In the genomic region with DNA sequence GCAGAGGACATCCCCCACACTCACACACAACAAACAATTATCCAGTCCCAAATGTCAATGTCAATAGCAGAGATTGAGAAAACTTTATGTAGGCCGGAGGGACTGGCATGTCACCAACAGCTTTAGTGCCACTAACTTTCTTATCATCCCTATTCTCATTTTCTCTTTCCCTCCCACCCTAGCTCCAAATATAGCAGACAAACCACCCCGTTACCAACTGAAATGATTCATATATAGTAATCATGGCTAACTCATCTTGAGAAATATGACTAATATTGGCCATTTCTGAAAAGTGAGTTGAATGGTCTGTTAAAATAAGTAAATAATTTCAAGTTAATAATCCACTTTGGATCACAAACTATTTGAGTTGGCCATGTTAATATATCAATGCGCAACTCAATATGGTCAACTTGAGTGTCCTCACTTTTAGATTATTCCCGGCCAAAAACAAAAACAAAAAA, we compare ENCODE assay signal across 14 cellular contexts.
DNase-seq lines count a peak whose midpoint lies in the region; ATAC-seq and TF ChIP-seq lines count a peak whose summit lies in the region.
"Had no signal": no experiment of that assay in that cellular context is flagged by ENCODE, and none has a peak within 500 bp of the region (broad histone marks: within the 10 kb centered on the region; RNA-seq: fewer than 3 reads in every experiment).

No MANE protein-coding gene starts in this region.

- peak; percentile 85 for ATAC-seq in GM18873 (IDR thresholded peaks at IDR 0.05; ENCODE audit: low FRiP score, unreplicated experiment)
- ATAC-seq in GM21825 (IDR thresholded peaks at IDR 0.05; ENCODE audit: unreplicated experiment) = peak; percentile 80
- ATAC-seq in HG03196 (IDR thresholded peaks at IDR 0.05; ENCODE audit: unreplicated experiment) = peak; percentile 78

- no peaks in the 10 kb centered on the region for H4K20me1 ChIP-seq in neural progenitor cell (ENCODE audit: low read depth)

- no peaks in the 10 kb centered on the region for H3K9me3 ChIP-seq in neural progenitor cell (ENCODE audit: low read depth)
- H3K9me3 ChIP-seq: right atrium auricular region, tibial artery had no signal

- TF ChIP-seq CTCF in fibroblast of mammary gland (conservative IDR thresholded peaks at IDR 0.05; ENCODE audit: control insufficient read depth, insufficient read depth, low read depth, low read length) = no peak
- TF ChIP-seq CTCF in neural progenitor cell (IDR thresholded peaks at IDR 0.05) = no peak

- H3F3A ChIP-seq in neural progenitor cell (ENCODE audit: low read depth) = no peaks in the 10 kb centered on the region

- H3K4me3 ChIP-seq in fibroblast of mammary gland (ENCODE audit: control insufficient read depth, low read depth, low read length) (no peak overlapping the region), neural progenitor cell (no peak overlapping the region)
- H3K4me3 ChIP-seq: right atrium auricular region, tibial artery had no signal

- no peak overlapping the region for H2AFZ ChIP-seq in neural progenitor cell (replicated peaks)

- peaks cover 3% of the 10 kb centered on the region for H3K4me1 Mint-ChIP-seq in neural progenitor cell

- H3K27me3 ChIP-seq in neural progenitor cell = no peaks in the 10 kb centered on the region
- H3K27me3 ChIP-seq: right atrium auricular region, tibial artery had no signal

- H3K79me2 ChIP-seq in neural progenitor cell (ENCODE audit: low read depth) = no peaks in the 10 kb centered on the region

- H3K4me2 ChIP-seq in neural progenitor cell = no peak overlapping the region

- DNase-seq in fibroblast of mammary gland (ENCODE audit: low read depth) = peak; percentile 45
- DNase-seq in neural progenitor cell (ENCODE audit: low spot score) = no peak
- no peak for DNase-seq in hippocampal formation (lab: John Stamatoyannopoulos, UW)
- DNase-seq in stimulated activated CD4-positive, alpha-beta T cell treated with anti-CD3 and anti-CD28 coated beads, Interleukin-15, amount 100 ng/mL, for 24 hours = no peak
- DNase-seq in NCI-H748 treated with DMSO at 0.1 percent for 48 hours (lab: John Stamatoyannopoulos, UW) = no peak
- DNase-seq: H7, NCI-H2227 treated with DMSO at 0.1 percent for 48 hours, tibial artery had no signal

- H3K27ac Mint-ChIP-seq in neural progenitor cell = no peak overlapping the region

- peaks cover 11% of the 10 kb centered on the region for H3K9me3 Mint-ChIP-seq in neural progenitor cell

- H3K4me3 Mint-ChIP-seq in neural progenitor cell = no peak overlapping the region

- no peaks in the 10 kb centered on the region for H3K4me1 ChIP-seq in neural progenitor cell
- H3K4me1 ChIP-seq: right atrium auricular region, tibial artery had no signal

- no peak overlapping the region for H3K27ac ChIP-seq in neural progenitor cell
- H3K27ac ChIP-seq: C4-2B, right atrium auricular region, tibial artery, VCaP had no signal

- no peaks in the 10 kb centered on the region for H3K36me3 ChIP-seq in neural progenitor cell
- H3K36me3 ChIP-seq: right atrium auricular region, tibial artery had no signal

- no peaks in the 10 kb centered on the region for H3K36me3 Mint-ChIP-seq in neural progenitor cell

- H3K9ac ChIP-seq in neural progenitor cell = no peak overlapping the region

- H3K27me3 Mint-ChIP-seq in neural progenitor cell (ENCODE audit: insufficient read depth, low read depth) = peaks cover 2% of the 10 kb centered on the region
